Comparison of ENCODE assay signal across 7 cellular contexts in the genomic region with DNA sequence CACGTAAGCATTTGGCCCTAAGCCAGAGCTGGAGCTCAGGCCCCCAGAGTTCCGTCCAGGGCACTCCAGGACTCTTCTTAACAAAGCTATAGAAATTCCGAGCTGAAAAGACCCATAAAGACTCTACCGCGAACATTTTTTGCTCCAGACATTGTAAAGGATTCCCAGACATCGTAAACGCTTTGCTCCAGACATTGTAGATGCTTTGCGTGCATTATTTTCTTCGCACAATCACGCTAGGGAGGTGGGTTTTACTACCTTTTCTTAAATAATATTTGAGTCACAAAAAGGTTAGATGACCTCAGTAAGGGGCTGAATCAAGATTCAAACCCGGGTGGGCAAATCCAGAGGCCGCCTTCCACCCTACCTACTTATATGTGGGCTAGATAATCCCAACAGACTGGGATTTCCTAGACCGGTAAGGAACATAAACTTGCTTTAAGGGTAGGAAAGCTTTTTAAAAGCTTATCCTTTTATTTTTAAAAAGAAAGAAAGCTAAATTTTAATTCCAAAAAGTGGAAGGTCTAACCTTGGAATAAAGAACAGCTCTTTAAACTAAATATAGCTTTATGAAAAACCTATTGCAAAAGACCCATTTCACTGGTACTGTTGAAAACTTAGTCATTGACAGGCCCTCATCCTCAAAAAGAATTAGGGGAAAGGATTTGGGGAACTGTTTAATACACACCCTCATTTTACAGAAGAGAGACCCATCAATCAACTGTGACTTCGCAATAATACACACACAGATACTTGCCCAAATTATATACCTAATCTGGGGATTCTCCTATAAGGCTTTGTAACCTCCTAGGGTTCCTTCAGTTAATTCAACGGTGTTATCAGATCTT. TPM values are rescaled to one million over a fixed set of nuclear protein-coding genes. Genes with fewer than 3 reads are reported as not detected.
DNase-seq lines count a peak whose midpoint lies in the region; ATAC-seq and TF ChIP-seq lines count a peak whose summit lies in the region.

No MANE protein-coding gene starts in this region.

- H3K27me3 ChIP-seq in HAP-1 (ENCODE audit: low read depth) (no peaks in the 10 kb centered on the region), dorsolateral prefrontal cortex (no peaks in the 10 kb centered on the region)

- H3K36me3 Mint-ChIP-seq in natural killer cell: no peaks in the 10 kb centered on the region

- no peaks in the 10 kb centered on the region for H3K27me3 Mint-ChIP-seq in natural killer cell (ENCODE audit: low read depth in 2 of 2)

- H3K4me3 ChIP-seq in HAP-1 (peak overlapping the region; percentile 95), dorsolateral prefrontal cortex (peak overlapping the region; percentile 64 to 100 (median 95))

- TF ChIP-seq CTCF in dorsolateral prefrontal cortex (IDR thresholded peaks at IDR 0.05 in 54 of 56, conservative IDR thresholded peaks at IDR 0.05 in 2 of 56; ENCODE audit: low read depth in 1 of 56, partially characterized antibody in 56 of 56) (peak in 1 of 56 donors; percentile 9), natural killer cell (IDR thresholded peaks at IDR 0.05) (no peak)

- peak overlapping the region; percentile 91 for H3K4me3 Mint-ChIP-seq in natural killer cell

- H3K27ac ChIP-seq in dorsolateral prefrontal cortex: peak overlapping the region; percentile 91 to 99 (median 98)

- H3K4me1 Mint-ChIP-seq in natural killer cell: peaks cover 46 to 49% of the 10 kb centered on the region in 2 donors

- no peaks in the 10 kb centered on the region for H3K9me3 Mint-ChIP-seq in natural killer cell

- ATAC-seq in natural killer cell (no peak), GM18511 (IDR thresholded peaks at IDR 0.05; ENCODE audit: unreplicated experiment) (no peak), HG02981 (IDR thresholded peaks at IDR 0.05; ENCODE audit: unreplicated experiment) (no peak)

- no peaks in the 10 kb centered on the region for H3K9me3 ChIP-seq in HAP-1

- peak in 1 of 2 experiments; percentile 49 for DNase-seq in HAP-1 (ENCODE audit: low spot score in 2 of 2)
- peak; percentile 62 for DNase-seq in OCI-M1 (lab: John Stamatoyannopoulos, UW)
- DNase-seq in dorsolateral prefrontal cortex: no peak
- DNase-seq in natural killer cell: no peak
- no peak for DNase-seq in NCI-H2171 treated with DMSO at 0.1 percent for 48 hours (lab: John Stamatoyannopoulos, UW)

- in situ Hi-C loops in HAP-1 (cut with MboI; ENCODE audit: low sequenced_read_pairs): loop anchor here (25.0 kb wide), 1 partner anchor 619 kb away; no protein-coding TSS in a partner anchor

- H3K27ac Mint-ChIP-seq in natural killer cell: peak overlapping the region; percentile 93 to 95

- H3K36me3 ChIP-seq in HAP-1 (replicated peaks): no peaks in the 10 kb centered on the region; the same call in 1 of the 2 replicates

- peaks cover 11% of the 10 kb centered on the region for H3K4me1 ChIP-seq in HAP-1

- intact Hi-C loops in dorsolateral prefrontal cortex (cut with DNase I) (loop anchor here in 1 of 2 donors (2.0 to 10.0 kb wide), 3 partner anchors 75 to 587 kb away; a partner anchor contains a TSS), natural killer cell (cut with micrococcal nuclease) (loop anchor here (1.0 kb wide), 2 partner anchors 13 to 17 kb away; no protein-coding TSS in a partner anchor)

RNA-seq across cellular contexts. Expression of a gene that starts 0.8 kb away (rescaled TPM):
- total RNA-seq in dorsolateral prefrontal cortex (10 to 100 TPM; 39.3 to 76.8 (median 57.4) TPM), natural killer cell (100 to 1,000 TPM; 140 to 180 (median 153) TPM)
